11 cellular contexts compared by ENCODE assay signal in the genomic region with DNA sequence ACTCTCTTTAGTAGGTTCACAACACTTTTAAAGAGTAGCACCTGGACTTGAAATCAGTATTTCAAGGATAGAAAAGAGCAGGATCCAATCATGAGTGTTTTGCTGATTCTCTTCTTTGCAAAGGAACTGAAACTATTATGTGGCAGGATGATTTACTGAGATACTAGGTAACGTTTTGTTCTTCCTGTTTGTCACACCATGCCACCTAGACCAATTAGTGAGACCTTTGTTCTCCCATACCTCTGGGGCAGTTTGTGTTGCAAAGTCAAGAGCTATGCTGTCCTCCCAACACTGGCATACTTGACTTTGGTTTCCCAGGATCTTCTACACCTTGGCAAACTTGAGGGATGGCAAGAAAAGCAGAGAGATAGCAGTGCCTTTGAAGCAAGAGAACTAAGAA. TPM values are rescaled to one million over a fixed set of nuclear protein-coding genes. Genes with fewer than 3 reads are reported as not detected.
A peak's percentile ranks its signal among the peaks of the same experiment; 100 is the strongest.
DNase-seq lines count a peak whose midpoint lies in the region; ATAC-seq and TF ChIP-seq lines count a peak whose summit lies in the region.
"Had no signal": no experiment of that assay in that cellular context is flagged by ENCODE, and none has a peak within 500 bp of the region (broad histone marks: within the 10 kb centered on the region; RNA-seq: fewer than 3 reads in every experiment).

No MANE protein-coding gene starts in this region.

- H3K27me3 Mint-ChIP-seq in activated T-cell treated with anti-CD3 and anti-CD28 coated beads, Interleukin-2, amount 50 U/mL, for 72 hours (ENCODE audit: low read depth), result no peaks in the 10 kb centered on the region
- peaks cover 0 to 9% of the 10 kb centered on the region in 2 donors for H3K27me3 Mint-ChIP-seq in stimulated activated naive B cell treated with anti-CD40 and anti-IgM and Interleukin-4, amounts not matched to agents 10 μg/mL and 1 μg/mL and 100 μg/mL, for 72 hours

- H3K27ac Mint-ChIP-seq in activated T-cell treated with anti-CD3 and anti-CD28 coated beads, Interleukin-2, amount 50 U/mL, for 72 hours, result peak overlapping the region; percentile 23
- peak overlapping the region; percentile 48 for H3K27ac Mint-ChIP-seq in stimulated activated naive B cell treated with anti-CD40 and anti-IgM and Interleukin-4, amounts not matched to agents 10 μg/mL and 1 μg/mL and 100 μg/mL, for 72 hours
- H3K27ac Mint-ChIP-seq: HFFc6 had no signal

- no peaks in the 10 kb centered on the region for H3K4me1 ChIP-seq in Loucy (ENCODE audit: insufficient read depth, low read length, poor library complexity, severe bottlenecking)

- H3K9me3 ChIP-seq in Loucy (ENCODE audit: insufficient read depth, low read depth, low read length), result no peaks in the 10 kb centered on the region

- no peak for DNase-seq in activated T-cell treated with anti-CD3 and anti-CD28 coated beads, Interleukin-2, amount 50 U/mL, for 72 hours
- DNase-seq in activated T-cell treated with anti-CD3 and anti-CD28 coated beads, Interleukin-2, amount 50 U/mL, for 1 hour, result no peak
- no peak for DNase-seq in stimulated activated naive B cell treated with anti-CD40 and anti-IgM and Interleukin-4, amounts not matched to agents 10 μg/mL and 1 μg/mL and 100 μg/mL, for 72 hours
- no peak for DNase-seq in NCI-H1417 (lab: John Stamatoyannopoulos, UW)
- DNase-seq in activated CD8-positive, alpha-beta memory T cell treated with anti-CD3 and anti-CD28 coated beads, Interleukin-2, amount 50 U/mL, for 48 hours, result no peak
- DNase-seq: ACHN, HFFc6, NCI-H1417 treated with DMSO at 0.1 percent for 48 hours had no signal

- no peak overlapping the region for H3K9ac ChIP-seq in Loucy (ENCODE audit: low read depth, low read length, poor library complexity, severe bottlenecking)

- H3K36me3 ChIP-seq in Loucy (ENCODE audit: insufficient read depth, low read length), result no peaks in the 10 kb centered on the region

- ATAC-seq in activated T-cell treated with anti-CD3 and anti-CD28 coated beads, Interleukin-2, amount 50 U/mL, for 72 hours (replicated peaks in 1 of 2), result peak; percentile 52 to 54
- peak; percentile 70 for ATAC-seq in HG02678 (IDR thresholded peaks at IDR 0.05; ENCODE audit: unreplicated experiment)
- peak; percentile 89 for ATAC-seq in stimulated activated naive B cell treated with anti-CD40 and anti-IgM and Interleukin-4, amounts not matched to agents 10 μg/mL and 1 μg/mL and 100 μg/mL, for 72 hours (replicated peaks)
- ATAC-seq in SK-N-SH treated with all-trans-retinoic acid at 6 μM for 48 hours, result no peak

- H3K9me2 ChIP-seq in Loucy (replicated peaks; ENCODE audit: low read depth, low read length), result no peaks in the 10 kb centered on the region

- peaks cover 47% of the 10 kb centered on the region for H3K4me1 Mint-ChIP-seq in activated T-cell treated with anti-CD3 and anti-CD28 coated beads, Interleukin-2, amount 50 U/mL, for 72 hours (ENCODE audit: low read depth)
- peaks cover 10 to 13% of the 10 kb centered on the region in 2 donors for H3K4me1 Mint-ChIP-seq in stimulated activated naive B cell treated with anti-CD40 and anti-IgM and Interleukin-4, amounts not matched to agents 10 μg/mL and 1 μg/mL and 100 μg/mL, for 72 hours

- H4K20me1 ChIP-seq in Loucy (ENCODE audit: insufficient read depth, low read length, poor library complexity, severe bottlenecking), result no peaks in the 10 kb centered on the region

- H3K27me3 ChIP-seq in Loucy (ENCODE audit: insufficient read depth, low read length, poor library complexity, severe bottlenecking), result no peaks in the 10 kb centered on the region

- H3K4me3 Mint-ChIP-seq in activated T-cell treated with anti-CD3 and anti-CD28 coated beads, Interleukin-2, amount 50 U/mL, for 72 hours, result peak overlapping the region; percentile 2 to 59
- H3K4me3 Mint-ChIP-seq in stimulated activated naive B cell treated with anti-CD40 and anti-IgM and Interleukin-4, amounts not matched to agents 10 μg/mL and 1 μg/mL and 100 μg/mL, for 72 hours, result no peak overlapping the region
- H3K4me3 Mint-ChIP-seq: HFFc6 had no signal

- H3K4me2 ChIP-seq in Loucy (ENCODE audit: low read depth, low read length, poor library complexity, severe bottlenecking), result no peak overlapping the region

- no peaks in the 10 kb centered on the region for H3K79me2 ChIP-seq in Loucy (ENCODE audit: insufficient read depth, low read length)

- no peak for TF ChIP-seq CTCF in Loucy (conservative IDR thresholded peaks at IDR 0.05; ENCODE audit: low read length)

- no peaks in the 10 kb centered on the region for H3F3A ChIP-seq in Loucy (ENCODE audit: low read depth)

- peak overlapping the region; percentile 64; the same call in 1 of the 2 replicates for H2AFZ ChIP-seq in Loucy (ENCODE audit: low read length)

- no peak overlapping the region for H3K4me3 ChIP-seq in Loucy (ENCODE audit: low read length, poor library complexity, severe bottlenecking)

- H3K36me3 Mint-ChIP-seq in activated T-cell treated with anti-CD3 and anti-CD28 coated beads, Interleukin-2, amount 50 U/mL, for 72 hours (ENCODE audit: insufficient read depth in 2 of 2), result no peaks in the 10 kb centered on the region
- no peaks in the 10 kb centered on the region for H3K36me3 Mint-ChIP-seq in stimulated activated naive B cell treated with anti-CD40 and anti-IgM and Interleukin-4, amounts not matched to agents 10 μg/mL and 1 μg/mL and 100 μg/mL, for 72 hours

- no peaks in the 10 kb centered on the region for H3K9me3 Mint-ChIP-seq in activated T-cell treated with anti-CD3 and anti-CD28 coated beads, Interleukin-2, amount 50 U/mL, for 72 hours
- H3K9me3 Mint-ChIP-seq in stimulated activated naive B cell treated with anti-CD40 and anti-IgM and Interleukin-4, amounts not matched to agents 10 μg/mL and 1 μg/mL and 100 μg/mL, for 72 hours, result peaks cover 0 to 4% of the 10 kb centered on the region in 2 donors

TF ChIP-seq in SK-N-SH treated with all-trans-retinoic acid at 6 μM for 48 hours, 23 proteins besides CTCF, POLR2A, EP300 and RAD21 (continues in another document):
- TF ChIP-seq ARNTL (CRISPR knock-in tag; IDR thresholded peaks at IDR 0.05; ENCODE audit: borderline replicate concordance, low read depth), result no peak
- TF ChIP-seq ZNF565 (CRISPR knock-in tag; conservative IDR thresholded peaks at IDR 0.05; ENCODE audit: low read depth), result no peak
- TF ChIP-seq, protein P1, sequence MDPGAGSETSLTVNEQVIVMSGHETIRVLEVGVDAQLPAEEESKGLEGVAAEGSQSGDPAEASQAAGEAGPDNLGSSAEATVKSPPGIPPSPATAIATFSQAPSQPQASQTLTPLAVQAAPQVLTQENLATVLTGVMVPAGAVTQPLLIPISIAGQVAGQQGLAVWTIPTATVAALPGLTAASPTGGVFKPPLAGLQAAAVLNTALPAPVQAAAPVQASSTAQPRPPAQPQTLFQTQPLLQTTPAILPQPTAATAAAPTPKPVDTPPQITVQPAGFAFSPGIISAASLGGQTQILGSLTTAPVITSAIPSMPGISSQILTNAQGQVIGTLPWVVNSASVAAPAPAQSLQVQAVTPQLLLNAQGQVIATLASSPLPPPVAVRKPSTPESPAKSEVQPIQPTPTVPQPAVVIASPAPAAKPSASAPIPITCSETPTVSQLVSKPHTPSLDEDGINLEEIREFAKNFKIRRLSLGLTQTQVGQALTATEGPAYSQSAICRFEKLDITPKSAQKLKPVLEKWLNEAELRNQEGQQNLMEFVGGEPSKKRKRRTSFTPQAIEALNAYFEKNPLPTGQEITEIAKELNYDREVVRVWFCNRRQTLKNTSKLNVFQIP (CRISPR knock-in tag; IDR thresholded peaks at IDR 0.05; ENCODE audit: borderline replicate concordance, low read depth), result no peak
- TF ChIP-seq TCF4 (CRISPR knock-in tag; IDR thresholded peaks at IDR 0.05; ENCODE audit: borderline replicate concordance), result no peak
- TF ChIP-seq RARB (CRISPR knock-in tag; IDR thresholded peaks at IDR 0.05), result no peak
- TF ChIP-seq BACH2 (CRISPR knock-in tag; IDR thresholded peaks at IDR 0.05; ENCODE audit: borderline replicate concordance), result no peak
- no peak for TF ChIP-seq ZC3H10 (CRISPR knock-in tag; IDR thresholded peaks at IDR 0.05)
- TF ChIP-seq ZNF8 (CRISPR knock-in tag; IDR thresholded peaks at IDR 0.05), result no peak
- no peak for TF ChIP-seq GLIS3 (CRISPR knock-in tag; IDR thresholded peaks at IDR 0.05)
- TF ChIP-seq SNAI2 (CRISPR knock-in tag; IDR thresholded peaks at IDR 0.05), result no peak
- TF ChIP-seq ZFP30 (CRISPR knock-in tag; IDR thresholded peaks at IDR 0.05), result no peak
- TF ChIP-seq, protein P2, sequence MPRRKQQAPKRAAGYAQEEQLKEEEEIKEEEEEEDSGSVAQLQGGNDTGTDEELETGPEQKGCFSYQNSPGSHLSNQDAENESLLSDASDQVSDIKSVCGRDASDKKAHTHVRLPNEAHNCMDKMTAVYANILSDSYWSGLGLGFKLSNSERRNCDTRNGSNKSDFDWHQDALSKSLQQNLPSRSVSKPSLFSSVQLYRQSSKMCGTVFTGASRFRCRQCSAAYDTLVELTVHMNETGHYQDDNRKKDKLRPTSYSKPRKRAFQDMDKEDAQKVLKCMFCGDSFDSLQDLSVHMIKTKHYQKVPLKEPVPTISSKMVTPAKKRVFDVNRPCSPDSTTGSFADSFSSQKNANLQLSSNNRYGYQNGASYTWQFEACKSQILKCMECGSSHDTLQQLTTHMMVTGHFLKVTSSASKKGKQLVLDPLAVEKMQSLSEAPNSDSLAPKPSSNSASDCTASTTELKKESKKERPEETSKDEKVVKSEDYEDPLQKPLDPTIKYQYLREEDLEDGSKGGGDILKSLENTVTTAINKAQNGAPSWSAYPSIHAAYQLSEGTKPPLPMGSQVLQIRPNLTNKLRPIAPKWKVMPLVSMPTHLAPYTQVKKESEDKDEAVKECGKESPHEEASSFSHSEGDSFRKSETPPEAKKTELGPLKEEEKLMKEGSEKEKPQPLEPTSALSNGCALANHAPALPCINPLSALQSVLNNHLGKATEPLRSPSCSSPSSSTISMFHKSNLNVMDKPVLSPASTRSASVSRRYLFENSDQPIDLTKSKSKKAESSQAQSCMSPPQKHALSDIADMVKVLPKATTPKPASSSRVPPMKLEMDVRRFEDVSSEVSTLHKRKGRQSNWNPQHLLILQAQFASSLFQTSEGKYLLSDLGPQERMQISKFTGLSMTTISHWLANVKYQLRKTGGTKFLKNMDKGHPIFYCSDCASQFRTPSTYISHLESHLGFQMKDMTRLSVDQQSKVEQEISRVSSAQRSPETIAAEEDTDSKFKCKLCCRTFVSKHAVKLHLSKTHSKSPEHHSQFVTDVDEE (CRISPR knock-in tag; IDR thresholded peaks at IDR 0.05), result no peak
- no peak for TF ChIP-seq ZFP3 (CRISPR knock-in tag; IDR thresholded peaks at IDR 0.05)

RNA-seq across cellular contexts. Expression of a gene that starts 43.4 kb away (rescaled TPM):
- under 1 TPM; 0.34 to 0.42 TPM for total RNA-seq in activated T-cell treated with anti-CD3 and anti-CD28 coated beads, Interleukin-2, amount 50 U/mL, for 72 hours
- total RNA-seq: HFFc6 had no signal

Comparison
In these comparisons a context has a peak if more than half of its experiments do, and no peak if none do; other contexts are left out.
1. H3K4me3 Mint-ChIP-seq: peak in activated T-cell treated with anti-CD3 and anti-CD28 coated beads, Interleukin-2, amount 50 U/mL, for 72 hours (2 of 2); none in stimulated activated naive B cell treated with anti-CD40 and anti-IgM and Interleukin-4, amounts not matched to agents 10 μg/mL and 1 μg/mL and 100 μg/mL, for 72 hours (0 of 2).